ENCODE assay signal across 22 cellular contexts in the genomic region with DNA sequence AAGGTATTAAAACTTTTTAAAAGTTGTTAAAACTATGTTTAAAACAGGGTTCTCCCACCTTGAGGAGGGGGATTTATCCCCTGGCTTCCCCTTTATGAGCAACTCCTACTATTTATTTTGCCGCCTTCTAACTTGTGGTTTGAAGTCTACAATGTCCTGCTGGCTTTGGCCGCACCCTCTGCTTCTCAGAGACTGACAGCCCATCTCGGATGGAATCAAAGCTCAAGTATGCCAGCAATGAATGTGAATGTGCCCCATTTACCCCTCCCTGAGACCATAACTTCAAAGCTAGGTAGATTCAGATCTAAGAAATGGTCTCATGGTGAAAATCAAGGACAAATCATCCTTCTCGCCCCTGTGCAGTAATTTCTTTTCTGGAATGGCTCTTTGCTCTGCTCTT. TPM values are rescaled to one million over a fixed set of nuclear protein-coding genes. Genes with fewer than 3 reads are reported as not detected.
DNase-seq lines count a peak whose midpoint lies in the region; ATAC-seq and TF ChIP-seq lines count a peak whose summit lies in the region.
"Had no signal": no experiment of that assay in that cellular context is flagged by ENCODE, and none has a peak within 500 bp of the region (broad histone marks: within the 10 kb centered on the region; RNA-seq: fewer than 3 reads in every experiment).

No MANE protein-coding gene starts in this region.

- no peaks in the 10 kb centered on the region for H3K9me3 Mint-ChIP-seq in activated CD8-positive, alpha-beta memory T cell treated with anti-CD3 and anti-CD28 coated beads, Interleukin-2, amount 10 ng/mL, durations not matched to agents 7 days and 5 days (ENCODE audit: low read depth)
- no peaks in the 10 kb centered on the region for H3K9me3 Mint-ChIP-seq in activated CD8-positive, alpha-beta T cell treated with anti-CD3 and anti-CD28 coated beads, Interleukin-2, amount 10 ng/mL, durations not matched to agents 7 days and 5 days (ENCODE audit: insufficient read depth)
- H3K9me3 Mint-ChIP-seq in stimulated activated memory B cell treated with anti-CD40 and anti-IgM and Interleukin-4, amounts not matched to agents 10 μg/mL and 1 μg/mL and 100 μg/mL, for 72 hours = no peaks in the 10 kb centered on the region
- no peaks in the 10 kb centered on the region for H3K9me3 Mint-ChIP-seq in activated T-helper 1 cell treated with anti-CD3 and anti-CD28 coated beads, Interleukin-12 subunit alpha, Interleukin-12 subunit beta, Interleukin-2, Interleukin-4 antibody, amounts not matched to agents 30 ng/mL and 10 ng/mL and 1 ng/mL, durations not matched to agents 14 hours and 24 hours and 36 hours

- 95% methylated on average over 4 of the region's 4 CpGs for WGBS in esophagus muscularis mucosa

- intact Hi-C loops in activated T-helper 1 cell treated with anti-CD3 and anti-CD28 coated beads, Interleukin-12 subunit alpha, Interleukin-12 subunit beta, Interleukin-2, Interleukin-4 antibody, amounts not matched to agents 30 ng/mL and 10 ng/mL and 1 ng/mL, durations not matched to agents 14 hours and 24 hours and 36 hours (cut with micrococcal nuclease) = no loop called here
- intact Hi-C loops in esophagus muscularis mucosa (cut with DNase I) = no loop called here

- CTCF ChIA-PET in activated CD8-positive, alpha-beta memory T cell treated with anti-CD3 and anti-CD28 coated beads, Interleukin-2, amount 10 ng/mL, durations not matched to agents 7 days and 5 days (lab: Charles Lee) = interaction anchor here (0.9 to 3.6 kb wide), 8 partner anchors 9 to 76 kb away, joined by 3 to 16 read pairs (median 6); no protein-coding TSS in a partner anchor
- CTCF ChIA-PET in activated CD8-positive, alpha-beta T cell treated with anti-CD3 and anti-CD28 coated beads, Interleukin-2, amount 10 ng/mL, durations not matched to agents 7 days and 5 days (lab: Charles Lee) = interaction anchor here (0.7 to 1.8 kb wide), 4 partner anchors 18 to 75 kb away, joined by 3 to 8 read pairs (median 4); no protein-coding TSS in a partner anchor

- peaks cover 73% of the 10 kb centered on the region for H3K4me1 Mint-ChIP-seq in activated CD8-positive, alpha-beta memory T cell treated with anti-CD3 and anti-CD28 coated beads, Interleukin-2, amount 10 ng/mL, durations not matched to agents 7 days and 5 days
- peaks cover 41% of the 10 kb centered on the region for H3K4me1 Mint-ChIP-seq in activated CD8-positive, alpha-beta T cell treated with anti-CD3 and anti-CD28 coated beads, Interleukin-2, amount 10 ng/mL, durations not matched to agents 7 days and 5 days (ENCODE audit: low read depth)
- H3K4me1 Mint-ChIP-seq in stimulated activated memory B cell treated with anti-CD40 and anti-IgM and Interleukin-4, amounts not matched to agents 10 μg/mL and 1 μg/mL and 100 μg/mL, for 72 hours = peaks cover 61% of the 10 kb centered on the region
- H3K4me1 Mint-ChIP-seq in activated T-helper 1 cell treated with anti-CD3 and anti-CD28 coated beads, Interleukin-12 subunit alpha, Interleukin-12 subunit beta, Interleukin-2, Interleukin-4 antibody, amounts not matched to agents 30 ng/mL and 10 ng/mL and 1 ng/mL, durations not matched to agents 14 hours and 24 hours and 36 hours (ENCODE audit: low read depth) = peaks cover 44% of the 10 kb centered on the region

- H3K27me3 ChIP-seq in KMS-11 (ENCODE audit: insufficient read depth, low read depth) (no peaks in the 10 kb centered on the region), esophagus muscularis mucosa (no peaks in the 10 kb centered on the region)
- H3K27me3 ChIP-seq: dorsolateral prefrontal cortex, neutrophil had no signal

- H4K20me1 ChIP-seq in KMS-11 (ENCODE audit: insufficient read depth) = no peaks in the 10 kb centered on the region

- no peaks in the 10 kb centered on the region for H3K27me3 Mint-ChIP-seq in activated CD8-positive, alpha-beta memory T cell treated with anti-CD3 and anti-CD28 coated beads, Interleukin-2, amount 10 ng/mL, durations not matched to agents 7 days and 5 days
- no peaks in the 10 kb centered on the region for H3K27me3 Mint-ChIP-seq in activated CD8-positive, alpha-beta T cell treated with anti-CD3 and anti-CD28 coated beads, Interleukin-2, amount 10 ng/mL, durations not matched to agents 7 days and 5 days (ENCODE audit: low read depth)
- no peaks in the 10 kb centered on the region for H3K27me3 Mint-ChIP-seq in stimulated activated memory B cell treated with anti-CD40 and anti-IgM and Interleukin-4, amounts not matched to agents 10 μg/mL and 1 μg/mL and 100 μg/mL, for 72 hours
- no peaks in the 10 kb centered on the region for H3K27me3 Mint-ChIP-seq in activated T-helper 1 cell treated with anti-CD3 and anti-CD28 coated beads, Interleukin-12 subunit alpha, Interleukin-12 subunit beta, Interleukin-2, Interleukin-4 antibody, amounts not matched to agents 30 ng/mL and 10 ng/mL and 1 ng/mL, durations not matched to agents 14 hours and 24 hours and 36 hours (ENCODE audit: insufficient read depth)

- no peak for ATAC-seq in activated CD8-positive, alpha-beta memory T cell treated with anti-CD3 and anti-CD28 coated beads, Interleukin-2, amount 10 ng/mL, durations not matched to agents 7 days and 5 days
- no peak for ATAC-seq in activated CD8-positive, alpha-beta T cell treated with anti-CD3 and anti-CD28 coated beads, Interleukin-2, amount 10 ng/mL, durations not matched to agents 7 days and 5 days
- no peak for ATAC-seq in stimulated activated memory B cell treated with anti-CD40 and anti-IgM and Interleukin-4, amounts not matched to agents 10 μg/mL and 1 μg/mL and 100 μg/mL, for 72 hours
- no peak for ATAC-seq in GM21737 (IDR thresholded peaks at IDR 0.05; ENCODE audit: unreplicated experiment)
- ATAC-seq: HepG2, sciatic nerve had no signal

- H3K27ac ChIP-seq in KMS-11 (peak overlapping the region; percentile 99), esophagus muscularis mucosa (replicated peaks in 1 of 4) (no peak overlapping the region)
- H3K27ac ChIP-seq: dorsolateral prefrontal cortex, HL-60, neutrophil had no signal

- H3K36me3 Mint-ChIP-seq in activated CD8-positive, alpha-beta memory T cell treated with anti-CD3 and anti-CD28 coated beads, Interleukin-2, amount 10 ng/mL, durations not matched to agents 7 days and 5 days = peaks cover 10% of the 10 kb centered on the region
- H3K36me3 Mint-ChIP-seq in activated CD8-positive, alpha-beta T cell treated with anti-CD3 and anti-CD28 coated beads, Interleukin-2, amount 10 ng/mL, durations not matched to agents 7 days and 5 days (ENCODE audit: low read depth) = no peaks in the 10 kb centered on the region
- H3K36me3 Mint-ChIP-seq in stimulated activated memory B cell treated with anti-CD40 and anti-IgM and Interleukin-4, amounts not matched to agents 10 μg/mL and 1 μg/mL and 100 μg/mL, for 72 hours = peaks cover 17% of the 10 kb centered on the region
- peaks cover 3% of the 10 kb centered on the region for H3K36me3 Mint-ChIP-seq in activated T-helper 1 cell treated with anti-CD3 and anti-CD28 coated beads, Interleukin-12 subunit alpha, Interleukin-12 subunit beta, Interleukin-2, Interleukin-4 antibody, amounts not matched to agents 30 ng/mL and 10 ng/mL and 1 ng/mL, durations not matched to agents 14 hours and 24 hours and 36 hours (ENCODE audit: low read depth)

- no peak for DNase-seq in activated CD8-positive, alpha-beta memory T cell treated with anti-CD3 and anti-CD28 coated beads, Interleukin-2, amount 10 ng/mL, durations not matched to agents 7 days and 5 days
- no peak for DNase-seq in activated CD8-positive, alpha-beta memory T cell treated with anti-CD3 and anti-CD28 coated beads for 24 hours
- no peak for DNase-seq in activated CD8-positive, alpha-beta T cell treated with anti-CD3 and anti-CD28 coated beads, Interleukin-2, amount 10 ng/mL, durations not matched to agents 7 days and 5 days
- no peak for DNase-seq in activated T-helper 1 cell treated with anti-CD3 and anti-CD28 coated beads, Interleukin-12 subunit alpha, Interleukin-12 subunit beta, Interleukin-2, Interleukin-4 antibody, amounts not matched to agents 30 ng/mL and 10 ng/mL and 1 ng/mL, durations not matched to agents 14 hours and 24 hours and 36 hours (ENCODE audit: low spot score)
- no peak for DNase-seq in esophagus muscularis mucosa (ENCODE audit: extremely low spot score)
- DNase-seq: Caco-2; DMS79 treated with DMSO at 0.1 percent for 48 hours; dorsolateral prefrontal cortex; H7; NCI-H1105; NCI-H2081; NCI-H345; Right ventricle myocardium superior; stimulated activated CD8-positive, alpha-beta memory T cell treated with anti-CD3 and anti-CD28 coated beads, Interleukin-4, amount 100 ng/mL, for 48 hours had no signal

- H3K79me2 ChIP-seq in KMS-11 (ENCODE audit: insufficient read depth, low read depth) = peaks cover 53% of the 10 kb centered on the region

- peak overlapping the region; percentile 98 for H3K27ac Mint-ChIP-seq in activated CD8-positive, alpha-beta memory T cell treated with anti-CD3 and anti-CD28 coated beads, Interleukin-2, amount 10 ng/mL, durations not matched to agents 7 days and 5 days
- peak overlapping the region; percentile 86 for H3K27ac Mint-ChIP-seq in activated CD8-positive, alpha-beta T cell treated with anti-CD3 and anti-CD28 coated beads, Interleukin-2, amount 10 ng/mL, durations not matched to agents 7 days and 5 days
- peak overlapping the region; percentile 96 for H3K27ac Mint-ChIP-seq in stimulated activated memory B cell treated with anti-CD40 and anti-IgM and Interleukin-4, amounts not matched to agents 10 μg/mL and 1 μg/mL and 100 μg/mL, for 72 hours
- H3K27ac Mint-ChIP-seq in activated T-helper 1 cell treated with anti-CD3 and anti-CD28 coated beads, Interleukin-12 subunit alpha, Interleukin-12 subunit beta, Interleukin-2, Interleukin-4 antibody, amounts not matched to agents 30 ng/mL and 10 ng/mL and 1 ng/mL, durations not matched to agents 14 hours and 24 hours and 36 hours = no peak overlapping the region
- H3K27ac Mint-ChIP-seq: progenitor cell of endocrine pancreas had no signal

- POLR2A ChIA-PET in activated CD8-positive, alpha-beta T cell treated with anti-CD3 and anti-CD28 coated beads, Interleukin-2, amount 10 ng/mL, durations not matched to agents 7 days and 5 days (lab: Charles Lee) = interaction anchor here (1.0 to 1.1 kb wide), 2 partner anchors 9 to 10 kb away, joined by 4 to 5 read pairs; no protein-coding TSS in a partner anchor

- H2AFZ ChIP-seq in KMS-11 (ENCODE audit: low read depth) = no peak overlapping the region

- no peak overlapping the region for H3K4me3 Mint-ChIP-seq in activated CD8-positive, alpha-beta memory T cell treated with anti-CD3 and anti-CD28 coated beads, Interleukin-2, amount 10 ng/mL, durations not matched to agents 7 days and 5 days
- H3K4me3 Mint-ChIP-seq in activated CD8-positive, alpha-beta T cell treated with anti-CD3 and anti-CD28 coated beads, Interleukin-2, amount 10 ng/mL, durations not matched to agents 7 days and 5 days = no peak overlapping the region
- H3K4me3 Mint-ChIP-seq in stimulated activated memory B cell treated with anti-CD40 and anti-IgM and Interleukin-4, amounts not matched to agents 10 μg/mL and 1 μg/mL and 100 μg/mL, for 72 hours = no peak overlapping the region
- no peak overlapping the region for H3K4me3 Mint-ChIP-seq in activated T-helper 1 cell treated with anti-CD3 and anti-CD28 coated beads, Interleukin-12 subunit alpha, Interleukin-12 subunit beta, Interleukin-2, Interleukin-4 antibody, amounts not matched to agents 30 ng/mL and 10 ng/mL and 1 ng/mL, durations not matched to agents 14 hours and 24 hours and 36 hours

- no peaks in the 10 kb centered on the region for H3K9me3 ChIP-seq in esophagus muscularis mucosa
- H3K9me3 ChIP-seq: Caco-2, neutrophil had no signal

- H3K4me3 ChIP-seq in KMS-11 (IDR thresholded peaks at IDR 0.05; ENCODE audit: insufficient read depth, low read depth, low read length) = no peak overlapping the region
- no peak overlapping the region for H3K4me3 ChIP-seq in esophagus muscularis mucosa
- H3K4me3 ChIP-seq: dorsolateral prefrontal cortex had no signal

- TF ChIP-seq EP300 in esophagus muscularis mucosa (IDR thresholded peaks at IDR 0.05) = no peak

- peaks cover 100% of the 10 kb centered on the region for H3K4me1 ChIP-seq in KMS-11 (ENCODE audit: low read depth, poor library complexity, severe bottlenecking)
- H3K4me1 ChIP-seq in esophagus muscularis mucosa = peaks cover 0 to 9% (median 4%) of the 10 kb centered on the region in 4 donors
- H3K4me1 ChIP-seq: Caco-2 had no signal

- peak overlapping the region; percentile 98 for H3K9ac ChIP-seq in KMS-11

- TF ChIP-seq POLR2A in esophagus muscularis mucosa (IDR thresholded peaks at IDR 0.05; ENCODE audit: low read depth) = no peak

- H3K36me3 ChIP-seq in KMS-11 (ENCODE audit: insufficient read depth) (no peaks in the 10 kb centered on the region), esophagus muscularis mucosa (peaks cover 0 to 72% (median 0%) of the 10 kb centered on the region in 4 donors)
- H3K36me3 ChIP-seq: neutrophil had no signal

- TF ChIP-seq CTCF in KMS-11 (conservative IDR thresholded peaks at IDR 0.05; ENCODE audit: low read depth, low read length) (no peak), esophagus muscularis mucosa (IDR thresholded peaks at IDR 0.05) (no peak)

- peak overlapping the region; percentile 99 for H3K4me2 ChIP-seq in KMS-11

RNA-seq across cellular contexts. Expression of a gene that starts 10.3 kb away (rescaled TPM):
- total RNA-seq in activated CD8-positive, alpha-beta memory T cell treated with anti-CD3 and anti-CD28 coated beads, Interleukin-2, amount 10 ng/mL, durations not matched to agents 7 days and 5 days = 10 to 100 TPM; 42.5 to 49.4 TPM
- total RNA-seq in activated CD8-positive, alpha-beta T cell treated with anti-CD3 and anti-CD28 coated beads, Interleukin-2, amount 10 ng/mL, durations not matched to agents 7 days and 5 days = 10 to 100 TPM; 27.8 to 29.6 TPM
- total RNA-seq in activated T-helper 1 cell treated with anti-CD3 and anti-CD28 coated beads, Interleukin-12 subunit alpha, Interleukin-12 subunit beta, Interleukin-2, Interleukin-4 antibody, amounts not matched to agents 30 ng/mL and 10 ng/mL and 1 ng/mL, durations not matched to agents 14 hours and 24 hours and 36 hours = 20.0 and 21.0 TPM in 2 replicates
- 100 to 1,000 TPM; 163 to 250 (median 203) TPM for total RNA-seq in esophagus muscularis mucosa
